2 cellular contexts compared by ENCODE assay signal in genomic region chr16:18932243-18932997, GRCh38.
TF ChIP-seq lines count a peak whose summit lies in the region.

No MANE protein-coding gene starts in this region.

TF ChIP-seq in A549, 52 proteins besides CTCF, POLR2A, EP300 and RAD21:
- TF ChIP-seq REST (IDR thresholded peaks at IDR 0.05) (no peak), CHD2 (IDR thresholded peaks at IDR 0.05; ENCODE audit: low read length, partially characterized antibody) (no peak), ESRRA (IDR thresholded peaks at IDR 0.05; ENCODE audit: borderline replicate concordance, low read length) (no peak)
TF ChIP-seq in A549: peak in this region for 0.

TF ChIP-seq in IMR-90, 13 proteins besides CTCF, POLR2A, EP300 and RAD21 (continued from another document):
- no peak for TF ChIP-seq RFX5 (IDR thresholded peaks at IDR 0.05; ENCODE audit: low read depth, low read length)
